ENCODE assay signal across 2 cellular contexts in genomic region chr7:102306916-102307677, GRCh38.
TF ChIP-seq lines count a peak whose summit lies in the region.

No MANE protein-coding gene starts in this region.

TF ChIP-seq in H1, 55 proteins besides CTCF, POLR2A, EP300 and RAD21:
- TF ChIP-seq FOSL1 (IDR thresholded peaks at IDR 0.05; ENCODE audit: insufficient read depth, low read depth, low read length) (no peak), SUZ12 (IDR thresholded peaks at IDR 0.05; ENCODE audit: low read length) (no peak), CHD2 (IDR thresholded peaks at IDR 0.05; ENCODE audit: low read length) (0 out of 2 replicates have a peak, but pooled peaks have one; percentile 40), HDAC2 (IDR thresholded peaks at IDR 0.05; ENCODE audit: borderline replicate concordance in 1 of 2, low read depth in 2 of 2, low read length in 2 of 2) (0 out of 4 replicates have a peak, but pooled peaks of 1 of the 2 experiments have one; percentile 33)

TF ChIP-seq in HEK293T, 16 proteins besides CTCF, POLR2A, EP300 and RAD21:
- TF ChIP-seq ARNT (IDR thresholded peaks at IDR 0.05) (no peak), HDGF (IDR thresholded peaks at IDR 0.05; ENCODE audit: borderline replicate concordance) (no peak), TARDBP (IDR thresholded peaks at IDR 0.05) (no peak), CTBP1 (IDR thresholded peaks at IDR 0.05; ENCODE audit: borderline replicate concordance) (no peak), SP1 (IDR thresholded peaks at IDR 0.05) (no peak), ZNF384 (IDR thresholded peaks at IDR 0.05) (no peak), BHLHE40 (IDR thresholded peaks at IDR 0.05; ENCODE audit: borderline replicate concordance) (no peak), ELF4 (IDR thresholded peaks at IDR 0.05) (no peak), FOXK2 (IDR thresholded peaks at IDR 0.05) (no peak), FOXM1 (IDR thresholded peaks at IDR 0.05; ENCODE audit: borderline replicate concordance) (no peak), NFRKB (IDR thresholded peaks at IDR 0.05) (no peak), FOXA1 (IDR thresholded peaks at IDR 0.05) (no peak), L3MBTL2 (conservative IDR thresholded peaks at IDR 0.05) (no peak), SUZ12 (IDR thresholded peaks at IDR 0.05) (no peak), LEF1 (IDR thresholded peaks at IDR 0.05; ENCODE audit: borderline replicate concordance) (no peak)
- TF ChIP-seq, protein P1, sequence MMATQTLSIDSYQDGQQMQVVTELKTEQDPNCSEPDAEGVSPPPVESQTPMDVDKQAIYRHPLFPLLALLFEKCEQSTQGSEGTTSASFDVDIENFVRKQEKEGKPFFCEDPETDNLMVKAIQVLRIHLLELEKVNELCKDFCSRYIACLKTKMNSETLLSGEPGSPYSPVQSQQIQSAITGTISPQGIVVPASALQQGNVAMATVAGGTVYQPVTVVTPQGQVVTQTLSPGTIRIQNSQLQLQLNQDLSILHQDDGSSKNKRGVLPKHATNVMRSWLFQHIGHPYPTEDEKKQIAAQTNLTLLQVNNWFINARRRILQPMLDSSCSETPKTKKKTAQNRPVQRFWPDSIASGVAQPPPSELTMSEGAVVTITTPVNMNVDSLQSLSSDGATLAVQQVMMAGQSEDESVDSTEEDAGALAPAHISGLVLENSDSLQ (IDR thresholded peaks at IDR 0.05): no peak
TF ChIP-seq in HEK293T: peak in this region for 0.
